Comparison of ENCODE assay signal across 16 cellular contexts in genomic region chr18:22550861-22551260, GRCh38.
"Had no signal": no experiment of that assay in that cellular context is flagged by ENCODE, and none has a peak within 500 bp of the region (broad histone marks: within the 10 kb centered on the region; RNA-seq: fewer than 3 reads in every experiment).

No MANE protein-coding gene starts in this region.

- H3K9me3 ChIP-seq: left lung had no signal

- ATAC-seq: activated CD8-positive, alpha-beta T cell treated with anti-CD3 and anti-CD28 coated beads, Interleukin-2, amount 10 ng/mL, durations not matched to agents 7 days and 5 days; esophagus mucosa; stimulated activated naive CD8-positive, alpha-beta T cell treated with anti-CD3 and anti-CD28 coated beads, Interleukin-15, Interleukin-2, amounts not matched to agents 100 U/mL and 50 U/mL, for 24 hours had no signal

- H3K27ac Mint-ChIP-seq: activated CD8-positive, alpha-beta T cell treated with anti-CD3 and anti-CD28 coated beads, Interleukin-2, amount 10 ng/mL, durations not matched to agents 7 days and 5 days; activated T-helper 1 cell treated with anti-CD3 and anti-CD28 coated beads, Interleukin-12 subunit alpha, Interleukin-12 subunit beta, Interleukin-2, Interleukin-4 antibody, amounts not matched to agents 30 ng/mL and 10 ng/mL and 1 ng/mL, durations not matched to agents 14 hours and 24 hours and 36 hours; dendritic cell treated with granulocyte-macrophage colony-stimulating factor and Interleukin-4, amounts not matched to agents 40 ng/mL and 50 ng/mL, for 4 days; endodermal cell; memory B cell; nephron progenitor cell had no signal

- H3K4me1 Mint-ChIP-seq: memory B cell had no signal

- DNase-seq: activated CD4-positive, alpha-beta T cell treated with anti-CD3 and anti-CD28 coated beads for 4 hours; activated CD8-positive, alpha-beta T cell treated with anti-CD3 and anti-CD28 coated beads, Interleukin-2, amount 10 ng/mL, durations not matched to agents 7 days and 5 days; activated naive CD4-positive, alpha-beta T cell; endodermal cell; islet precursor cell; left lung; nephron progenitor cell; stimulated activated CD4-positive, alpha-beta T cell treated with anti-CD3 and anti-CD28 coated beads, Interleukin-4, amount 100 ng/mL, for 1 hour; stimulated activated CD8-positive, alpha-beta memory T cell treated with anti-CD3 and anti-CD28 coated beads, Interleukin-4, amount 100 ng/mL, for 48 hours; stimulated activated naive CD8-positive, alpha-beta T cell treated with anti-CD3 and anti-CD28 coated beads, Interleukin-15, Interleukin-2, amounts not matched to agents 100 U/mL and 50 U/mL, for 24 hours; T-helper 9 cell; WERI-Rb-1 had no signal

- H3K4me3 ChIP-seq: left lung had no signal

- H3K36me3 Mint-ChIP-seq: memory B cell had no signal

- H3K27me3 ChIP-seq: left lung had no signal

- H3K4me1 ChIP-seq: left lung had no signal

- H3K9me3 Mint-ChIP-seq: activated T-helper 1 cell treated with anti-CD3 and anti-CD28 coated beads, Interleukin-12 subunit alpha, Interleukin-12 subunit beta, Interleukin-2, Interleukin-4 antibody, amounts not matched to agents 30 ng/mL and 10 ng/mL and 1 ng/mL, durations not matched to agents 14 hours and 24 hours and 36 hours; dendritic cell treated with granulocyte-macrophage colony-stimulating factor and Interleukin-4, amounts not matched to agents 40 ng/mL and 50 ng/mL, for 4 days; endodermal cell; memory B cell; nephron progenitor cell had no signal

- H3K4me3 Mint-ChIP-seq: activated CD8-positive, alpha-beta T cell treated with anti-CD3 and anti-CD28 coated beads, Interleukin-2, amount 10 ng/mL, durations not matched to agents 7 days and 5 days; activated T-helper 1 cell treated with anti-CD3 and anti-CD28 coated beads, Interleukin-12 subunit alpha, Interleukin-12 subunit beta, Interleukin-2, Interleukin-4 antibody, amounts not matched to agents 30 ng/mL and 10 ng/mL and 1 ng/mL, durations not matched to agents 14 hours and 24 hours and 36 hours; dendritic cell treated with granulocyte-macrophage colony-stimulating factor and Interleukin-4, amounts not matched to agents 40 ng/mL and 50 ng/mL, for 4 days; endodermal cell; memory B cell; nephron progenitor cell had no signal

- H3K27ac ChIP-seq: left lung, WERI-Rb-1 had no signal

- H3K27me3 Mint-ChIP-seq: dendritic cell treated with granulocyte-macrophage colony-stimulating factor and Interleukin-4, amounts not matched to agents 40 ng/mL and 50 ng/mL, for 4 days; memory B cell had no signal

- H3K36me3 ChIP-seq: left lung, WERI-Rb-1 had no signal
